1 cellular context compared by ENCODE assay signal in the genomic region with DNA sequence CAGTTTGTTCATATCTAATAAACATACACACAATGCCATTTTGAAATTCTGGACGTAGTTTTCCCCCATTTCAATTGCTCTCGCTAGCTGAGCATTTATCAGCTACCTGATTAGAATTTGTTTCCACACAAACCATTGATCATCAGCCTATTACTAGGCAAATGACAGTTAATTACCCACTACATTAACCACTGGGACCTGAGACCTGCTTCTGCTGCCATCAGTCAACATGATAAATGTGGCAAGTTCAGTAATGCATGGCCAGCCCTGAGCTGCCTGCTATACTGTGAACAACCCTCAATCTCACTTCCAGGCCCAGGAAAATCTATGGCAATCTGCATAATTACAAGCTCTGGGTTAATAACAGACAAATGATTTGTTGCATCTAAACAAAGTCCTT.
TF ChIP-seq lines count a peak whose summit lies in the region.

No MANE protein-coding gene starts in this region.

TF ChIP-seq in GM12878, 131 proteins besides CTCF, POLR2A, EP300 and RAD21:
- TF ChIP-seq, protein P1, sequence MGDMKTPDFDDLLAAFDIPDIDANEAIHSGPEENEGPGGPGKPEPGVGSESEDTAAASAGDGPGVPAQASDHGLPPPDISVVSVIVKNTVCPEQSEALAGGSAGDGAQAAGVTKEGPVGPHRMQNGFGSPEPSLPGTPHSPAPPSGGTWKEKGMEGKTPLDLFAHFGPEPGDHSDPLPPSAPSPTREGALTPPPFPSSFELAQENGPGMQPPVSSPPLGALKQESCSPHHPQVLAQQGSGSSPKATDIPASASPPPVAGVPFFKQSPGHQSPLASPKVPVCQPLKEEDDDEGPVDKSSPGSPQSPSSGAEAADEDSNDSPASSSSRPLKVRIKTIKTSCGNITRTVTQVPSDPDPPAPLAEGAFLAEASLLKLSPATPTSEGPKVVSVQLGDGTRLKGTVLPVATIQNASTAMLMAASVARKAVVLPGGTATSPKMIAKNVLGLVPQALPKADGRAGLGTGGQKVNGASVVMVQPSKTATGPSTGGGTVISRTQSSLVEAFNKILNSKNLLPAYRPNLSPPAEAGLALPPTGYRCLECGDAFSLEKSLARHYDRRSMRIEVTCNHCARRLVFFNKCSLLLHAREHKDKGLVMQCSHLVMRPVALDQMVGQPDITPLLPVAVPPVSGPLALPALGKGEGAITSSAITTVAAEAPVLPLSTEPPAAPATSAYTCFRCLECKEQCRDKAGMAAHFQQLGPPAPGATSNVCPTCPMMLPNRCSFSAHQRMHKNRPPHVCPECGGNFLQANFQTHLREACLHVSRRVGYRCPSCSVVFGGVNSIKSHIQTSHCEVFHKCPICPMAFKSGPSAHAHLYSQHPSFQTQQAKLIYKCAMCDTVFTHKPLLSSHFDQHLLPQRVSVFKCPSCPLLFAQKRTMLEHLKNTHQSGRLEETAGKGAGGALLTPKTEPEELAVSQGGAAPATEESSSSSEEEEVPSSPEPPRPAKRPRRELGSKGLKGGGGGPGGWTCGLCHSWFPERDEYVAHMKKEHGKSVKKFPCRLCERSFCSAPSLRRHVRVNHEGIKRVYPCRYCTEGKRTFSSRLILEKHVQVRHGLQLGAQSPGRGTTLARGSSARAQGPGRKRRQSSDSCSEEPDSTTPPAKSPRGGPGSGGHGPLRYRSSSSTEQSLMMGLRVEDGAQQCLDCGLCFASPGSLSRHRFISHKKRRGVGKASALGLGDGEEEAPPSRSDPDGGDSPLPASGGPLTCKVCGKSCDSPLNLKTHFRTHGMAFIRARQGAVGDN (IDR thresholded peaks at IDR 0.05) = no peak
- TF ChIP-seq, protein P2, sequence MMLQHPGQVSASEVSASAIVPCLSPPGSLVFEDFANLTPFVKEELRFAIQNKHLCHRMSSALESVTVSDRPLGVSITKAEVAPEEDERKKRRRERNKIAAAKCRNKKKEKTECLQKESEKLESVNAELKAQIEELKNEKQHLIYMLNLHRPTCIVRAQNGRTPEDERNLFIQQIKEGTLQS (IDR thresholded peaks at IDR 0.05; ENCODE audit: borderline replicate concordance, extremely low read depth, low read depth, low read length) = no peak
- TF ChIP-seq, protein P3, sequence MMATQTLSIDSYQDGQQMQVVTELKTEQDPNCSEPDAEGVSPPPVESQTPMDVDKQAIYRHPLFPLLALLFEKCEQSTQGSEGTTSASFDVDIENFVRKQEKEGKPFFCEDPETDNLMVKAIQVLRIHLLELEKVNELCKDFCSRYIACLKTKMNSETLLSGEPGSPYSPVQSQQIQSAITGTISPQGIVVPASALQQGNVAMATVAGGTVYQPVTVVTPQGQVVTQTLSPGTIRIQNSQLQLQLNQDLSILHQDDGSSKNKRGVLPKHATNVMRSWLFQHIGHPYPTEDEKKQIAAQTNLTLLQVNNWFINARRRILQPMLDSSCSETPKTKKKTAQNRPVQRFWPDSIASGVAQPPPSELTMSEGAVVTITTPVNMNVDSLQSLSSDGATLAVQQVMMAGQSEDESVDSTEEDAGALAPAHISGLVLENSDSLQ (IDR thresholded peaks at IDR 0.05) = peak; percentile 63; the same call in 1 of the 2 replicates
- TF ChIP-seq CREB1 (IDR thresholded peaks at IDR 0.05; ENCODE audit: low read depth) (no peak), ATF7 (IDR thresholded peaks at IDR 0.05; ENCODE audit: low read depth) (no peak), FOS (IDR thresholded peaks at IDR 0.05; ENCODE audit: borderline replicate concordance, extremely low read depth, insufficient read length) (no peak), ZNF24 (IDR thresholded peaks at IDR 0.05) (no peak), MTA2 (IDR thresholded peaks at IDR 0.05; ENCODE audit: low read depth) (peak; percentile 57; the same call in 1 of the 2 replicates), ESRRA (IDR thresholded peaks at IDR 0.05; ENCODE audit: low read length) (no peak), NR2F1 (conservative IDR thresholded peaks at IDR 0.05) (no peak), RFX5 (IDR thresholded peaks at IDR 0.05; ENCODE audit: low read depth, low read length) (no peak), IKZF2 (IDR thresholded peaks at IDR 0.05) (no peak), LARP7 (IDR thresholded peaks at IDR 0.05) (no peak), JUND (IDR thresholded peaks at IDR 0.05; ENCODE audit: low read depth, low read length) (no peak), TAF1 (IDR thresholded peaks at IDR 0.05; ENCODE audit: borderline replicate concordance, low read depth, low read length) (no peak), GABPA (IDR thresholded peaks at IDR 0.05; ENCODE audit: low read depth) (no peak), PAX8 (IDR thresholded peaks at IDR 0.05) (no peak), RCOR1 (conservative IDR thresholded peaks at IDR 0.05; ENCODE audit: low read depth, low read length) (no peak), POLR2AphosphoS2 (IDR thresholded peaks at IDR 0.05; ENCODE audit: low read depth, low read length) (no peak), KAT2A (conservative IDR thresholded peaks at IDR 0.05; ENCODE audit: control insufficient read depth, low read depth, low read length) (no peak), BCL11A (IDR thresholded peaks at IDR 0.05; ENCODE audit: low read depth, low read length) (peak; percentile 46; the same call in 1 of the 2 replicates)
- TF ChIP-seq, protein P4, sequence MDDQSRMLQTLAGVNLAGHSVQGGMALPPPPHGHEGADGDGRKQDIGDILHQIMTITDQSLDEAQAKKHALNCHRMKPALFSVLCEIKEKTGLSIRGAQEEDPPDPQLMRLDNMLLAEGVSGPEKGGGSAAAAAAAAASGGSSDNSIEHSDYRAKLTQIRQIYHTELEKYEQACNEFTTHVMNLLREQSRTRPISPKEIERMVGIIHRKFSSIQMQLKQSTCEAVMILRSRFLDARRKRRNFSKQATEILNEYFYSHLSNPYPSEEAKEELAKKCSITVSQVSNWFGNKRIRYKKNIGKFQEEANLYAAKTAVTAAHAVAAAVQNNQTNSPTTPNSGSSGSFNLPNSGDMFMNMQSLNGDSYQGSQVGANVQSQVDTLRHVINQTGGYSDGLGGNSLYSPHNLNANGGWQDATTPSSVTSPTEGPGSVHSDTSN (IDR thresholded peaks at IDR 0.05; ENCODE audit: insufficient replicate concordance, low read depth, low read length) = peak; percentile 79
- TF ChIP-seq, protein P5, sequence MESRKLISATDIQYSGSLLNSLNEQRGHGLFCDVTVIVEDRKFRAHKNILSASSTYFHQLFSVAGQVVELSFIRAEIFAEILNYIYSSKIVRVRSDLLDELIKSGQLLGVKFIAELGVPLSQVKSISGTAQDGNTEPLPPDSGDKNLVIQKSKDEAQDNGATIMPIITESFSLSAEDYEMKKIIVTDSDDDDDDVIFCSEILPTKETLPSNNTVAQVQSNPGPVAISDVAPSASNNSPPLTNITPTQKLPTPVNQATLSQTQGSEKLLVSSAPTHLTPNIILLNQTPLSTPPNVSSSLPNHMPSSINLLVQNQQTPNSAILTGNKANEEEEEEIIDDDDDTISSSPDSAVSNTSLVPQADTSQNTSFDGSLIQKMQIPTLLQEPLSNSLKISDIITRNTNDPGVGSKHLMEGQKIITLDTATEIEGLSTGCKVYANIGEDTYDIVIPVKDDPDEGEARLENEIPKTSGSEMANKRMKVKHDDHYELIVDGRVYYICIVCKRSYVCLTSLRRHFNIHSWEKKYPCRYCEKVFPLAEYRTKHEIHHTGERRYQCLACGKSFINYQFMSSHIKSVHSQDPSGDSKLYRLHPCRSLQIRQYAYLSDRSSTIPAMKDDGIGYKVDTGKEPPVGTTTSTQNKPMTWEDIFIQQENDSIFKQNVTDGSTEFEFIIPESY (IDR thresholded peaks at IDR 0.05) = no peak
- TF ChIP-seq, protein P6, sequence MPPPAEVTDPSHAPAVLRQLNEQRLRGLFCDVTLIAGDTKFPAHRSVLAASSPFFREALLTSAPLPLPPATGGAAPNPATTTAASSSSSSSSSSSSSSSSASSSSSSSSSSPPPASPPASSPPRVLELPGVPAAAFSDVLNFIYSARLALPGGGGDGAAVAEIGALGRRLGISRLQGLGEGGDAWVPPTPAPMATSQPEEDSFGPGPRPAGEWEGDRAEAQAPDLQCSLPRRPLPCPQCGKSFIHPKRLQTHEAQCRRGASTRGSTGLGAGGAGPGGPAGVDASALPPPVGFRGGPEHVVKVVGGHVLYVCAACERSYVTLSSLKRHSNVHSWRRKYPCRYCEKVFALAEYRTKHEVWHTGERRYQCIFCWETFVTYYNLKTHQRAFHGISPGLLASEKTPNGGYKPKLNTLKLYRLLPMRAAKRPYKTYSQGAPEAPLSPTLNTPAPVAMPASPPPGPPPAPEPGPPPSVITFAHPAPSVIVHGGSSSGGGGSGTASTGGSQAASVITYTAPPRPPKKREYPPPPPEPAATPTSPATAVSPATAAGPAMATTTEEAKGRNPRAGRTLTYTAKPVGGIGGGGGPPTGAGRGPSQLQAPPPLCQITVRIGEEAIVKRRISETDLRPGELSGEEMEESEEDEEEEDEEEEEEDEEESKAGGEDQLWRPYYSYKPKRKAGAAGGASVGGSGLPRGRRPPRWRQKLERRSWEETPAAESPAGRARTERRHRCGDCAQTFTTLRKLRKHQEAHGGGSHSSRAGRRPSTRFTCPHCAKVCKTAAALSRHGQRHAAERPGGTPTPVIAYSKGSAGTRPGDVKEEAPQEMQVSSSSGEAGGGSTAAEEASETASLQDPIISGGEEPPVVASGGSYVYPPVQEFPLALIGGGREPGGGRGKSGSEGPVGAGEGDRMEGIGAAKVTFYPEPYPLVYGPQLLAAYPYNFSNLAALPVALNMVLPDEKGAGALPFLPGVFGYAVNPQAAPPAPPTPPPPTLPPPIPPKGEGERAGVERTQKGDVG (CRISPR knock-in tag; IDR thresholded peaks at IDR 0.05) = no peak
